10 cellular contexts compared by ENCODE assay signal in genomic region chr15:100531823-100532222, GRCh38. TPM values are rescaled to one million over a fixed set of nuclear protein-coding genes. Genes with fewer than 3 reads are reported as not detected.
"Had no signal": no experiment of that assay in that cellular context is flagged by ENCODE, and none has a peak within 500 bp of the region (broad histone marks: within the 10 kb centered on the region; RNA-seq: fewer than 3 reads in every experiment).

No MANE protein-coding gene starts in this region.

- ATAC-seq: HCT116, HepG2 had no signal

- H3K9me3 Mint-ChIP-seq: IgD-negative memory B cell had no signal

- H3K4me3 ChIP-seq: HAP-1 had no signal

- H3K4me3 Mint-ChIP-seq: HFFc6, IgD-negative memory B cell had no signal

- DNase-seq: GOT3, H7, HFFc6 had no signal

- H3K27ac Mint-ChIP-seq: HFFc6, IgD-negative memory B cell had no signal

- H3K27ac ChIP-seq: HL-60 had no signal

- H3K36me3 Mint-ChIP-seq: IgD-negative memory B cell had no signal

- H3K4me1 ChIP-seq: HAP-1 had no signal

- H3K36me3 ChIP-seq: HAP-1 had no signal

- H3K9me3 ChIP-seq: HAP-1 had no signal

RNA-seq across cellular contexts. Expression of gene CERS3, which starts 3.1 kb away (rescaled TPM):
- total RNA-seq: H4, HepG2, HFFc6, HT1080 had no signal
- polyA plus RNA-seq: HepG2, IgD-negative memory B cell had no signal
